1 cellular context compared by ENCODE assay signal in genomic region chr7:42984137-42984536, GRCh38.
TF ChIP-seq lines count a peak whose summit lies in the region.

No MANE protein-coding gene starts in this region.

TF ChIP-seq in K562, 482 proteins besides CTCF, POLR2A, EP300 and RAD21 (continued from another document):
- peak; percentile 80; the same call in 1 of the 2 replicates for TF ChIP-seq MEF2A (IDR thresholded peaks at IDR 0.05; ENCODE audit: control insufficient read depth, low read depth, low read length)
- TF ChIP-seq TRIM24 (IDR thresholded peaks at IDR 0.05): peak in 1 of 2 experiments; percentile 47; a peak in 2 of 4 replicates
- TF ChIP-seq CBX3 (IDR thresholded peaks at IDR 0.05; ENCODE audit: borderline replicate concordance in 1 of 2, low read length in 2 of 2): 0 out of 3 replicates have a peak, but pooled peaks of 1 of the 2 experiments have one; percentile 54
